Comparison of ENCODE assay signal across 11 cellular contexts in the genomic region with DNA sequence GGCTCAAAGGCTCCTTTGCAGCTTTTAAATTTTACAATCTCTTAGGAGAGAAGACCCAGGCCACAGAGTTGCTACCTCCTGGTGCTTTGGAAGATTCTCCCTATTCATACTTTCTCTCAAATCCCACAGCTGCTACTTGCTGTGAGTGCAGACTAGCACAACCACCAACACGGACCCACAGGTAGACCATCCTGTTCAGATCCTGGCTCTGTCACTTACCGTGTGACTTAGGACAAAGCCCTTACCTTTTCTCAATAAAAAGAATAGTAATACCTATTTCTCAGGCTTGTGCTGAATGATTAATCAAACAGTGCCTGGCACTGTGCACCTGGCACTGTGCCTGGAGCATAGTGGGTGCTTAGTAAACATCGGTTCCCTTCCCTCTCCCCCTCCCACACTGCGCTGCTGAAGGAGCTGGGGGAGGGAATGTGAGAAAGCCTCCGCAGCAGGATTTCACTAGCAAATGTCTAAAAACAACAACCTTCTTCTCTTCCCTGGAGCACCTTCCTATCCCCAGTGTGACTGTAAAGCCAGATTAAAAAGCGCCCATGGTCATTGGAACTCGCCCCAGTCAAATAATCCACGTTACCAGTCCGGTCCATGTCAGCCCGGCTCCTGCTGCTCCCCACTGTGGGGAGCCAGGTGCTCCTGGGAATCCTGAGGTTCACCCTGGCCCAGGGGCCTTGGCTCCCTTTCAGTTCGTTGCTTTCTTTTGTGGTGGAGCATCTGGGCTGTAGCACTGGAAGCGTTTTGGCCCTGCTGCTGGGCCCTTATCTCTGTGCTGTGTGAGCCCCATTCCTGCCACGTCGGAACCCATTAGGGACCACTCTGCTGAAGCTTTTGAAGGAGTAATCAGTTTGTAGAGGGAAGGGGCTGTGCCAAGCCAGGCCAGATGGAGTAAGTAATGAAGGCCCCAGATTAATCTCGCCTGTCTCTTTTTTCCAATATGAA.
DNase-seq lines count a peak whose midpoint lies in the region; ATAC-seq and TF ChIP-seq lines count a peak whose summit lies in the region.
"Had no signal": no experiment of that assay in that cellular context is flagged by ENCODE, and none has a peak within 500 bp of the region (broad histone marks: within the 10 kb centered on the region; RNA-seq: fewer than 3 reads in every experiment).

No MANE protein-coding gene starts in this region.

- no peak overlapping the region for H3K27ac Mint-ChIP-seq in naive thymus-derived CD4-positive, alpha-beta T cell
- no peak overlapping the region for H3K27ac Mint-ChIP-seq in activated T-cell treated with anti-CD3 and anti-CD28 coated beads, Interleukin-2, amount 50 U/mL, for 72 hours
- H3K27ac Mint-ChIP-seq in endothelial cell (ENCODE audit: unreplicated experiment): no peak overlapping the region
- H3K27ac Mint-ChIP-seq: stimulated activated naive CD8-positive, alpha-beta T cell treated with anti-CD3 and anti-CD28 coated beads, Interleukin-15, Interleukin-2, amounts not matched to agents 100 ng/mL and 50 ng/mL, for 24 hours; T-helper 2 cell treated with Interferon-gamma antibody and Interleukin-4, amounts not matched to agents 5 μg/mL and 100 μg/mL, for 36 hours had no signal

- intact Hi-C loops in HCT116 (cut with micrococcal nuclease) (loop anchor here (1.0 to 5.0 kb wide), 2 partner anchors 462 to 568 kb away; no protein-coding TSS in a partner anchor), left ventricle myocardium inferior (cut with micrococcal nuclease) (loop anchor here (10.0 kb wide), 1 partner anchor 570 kb away; no protein-coding TSS in a partner anchor), sigmoid colon (cut with DNase I) (loop anchor here (1.0 to 5.0 kb wide), 3 partner anchors 58 to 568 kb away; no protein-coding TSS in a partner anchor)
- intact Hi-C loops in naive thymus-derived CD4-positive, alpha-beta T cell (cut with micrococcal nuclease): no loop called here

- H3K9me3 Mint-ChIP-seq in naive thymus-derived CD4-positive, alpha-beta T cell: peaks cover 0 to 16% (median 6%) of the 10 kb centered on the region in 11 donors
- peaks cover 0 to 6% of the 10 kb centered on the region in 2 donors for H3K9me3 Mint-ChIP-seq in activated T-cell treated with anti-CD3 and anti-CD28 coated beads, Interleukin-2, amount 50 U/mL, for 72 hours
- no peaks in the 10 kb centered on the region for H3K9me3 Mint-ChIP-seq in endothelial cell (ENCODE audit: unreplicated experiment)
- H3K9me3 Mint-ChIP-seq: stimulated activated naive CD8-positive, alpha-beta T cell treated with anti-CD3 and anti-CD28 coated beads, Interleukin-15, Interleukin-2, amounts not matched to agents 100 ng/mL and 50 ng/mL, for 24 hours had no signal

- H3K27me3 Mint-ChIP-seq in naive thymus-derived CD4-positive, alpha-beta T cell: peaks cover 0 to 3% (median 0%) of the 10 kb centered on the region in 5 donors
- H3K27me3 Mint-ChIP-seq in activated T-cell treated with anti-CD3 and anti-CD28 coated beads, Interleukin-2, amount 50 U/mL, for 72 hours (ENCODE audit: low read depth): no peaks in the 10 kb centered on the region
- peaks cover 2% of the 10 kb centered on the region for H3K27me3 Mint-ChIP-seq in endothelial cell (ENCODE audit: unreplicated experiment)
- H3K27me3 Mint-ChIP-seq: stimulated activated naive CD8-positive, alpha-beta T cell treated with anti-CD3 and anti-CD28 coated beads, Interleukin-15, Interleukin-2, amounts not matched to agents 100 ng/mL and 50 ng/mL, for 24 hours had no signal

- H3K79me2 ChIP-seq in HCT116 (ENCODE audit: insufficient read depth, low read length): no peaks in the 10 kb centered on the region

- H3K4me1 Mint-ChIP-seq in naive thymus-derived CD4-positive, alpha-beta T cell: no peaks in the 10 kb centered on the region
- H3K4me1 Mint-ChIP-seq in activated T-cell treated with anti-CD3 and anti-CD28 coated beads, Interleukin-2, amount 50 U/mL, for 72 hours (ENCODE audit: low read depth): peaks cover 6% of the 10 kb centered on the region
- no peaks in the 10 kb centered on the region for H3K4me1 Mint-ChIP-seq in endothelial cell (ENCODE audit: unreplicated experiment)

- POLR2A ChIA-PET in HCT116 (lab: Charles Lee): interaction anchor here (1.5 kb wide), 2 partner anchors 13 to 16 kb away, joined by 6 to 7 read pairs; no protein-coding TSS in a partner anchor
- POLR2A ChIA-PET in naive thymus-derived CD4-positive, alpha-beta T cell (lab: Charles Lee): no interaction called here

- peaks cover 0 to 19% (median 4%) of the 10 kb centered on the region in 5 donors for H3K36me3 Mint-ChIP-seq in naive thymus-derived CD4-positive, alpha-beta T cell
- peaks cover 0 to 3% of the 10 kb centered on the region in 2 donors for H3K36me3 Mint-ChIP-seq in activated T-cell treated with anti-CD3 and anti-CD28 coated beads, Interleukin-2, amount 50 U/mL, for 72 hours (ENCODE audit: insufficient read depth in 2 of 2)
- no peaks in the 10 kb centered on the region for H3K36me3 Mint-ChIP-seq in endothelial cell (ENCODE audit: low read depth, unreplicated experiment)

- no peak overlapping the region for H3K27ac ChIP-seq in HCT116 (ENCODE audit: low read depth, low read length)
- peak overlapping the region; percentile 37 for H3K27ac ChIP-seq in left ventricle myocardium inferior (replicated peaks)
- H3K27ac ChIP-seq in sigmoid colon: peak overlapping the region; percentile 1 to 61 (median 51)
- H3K27ac ChIP-seq in naive thymus-derived CD4-positive, alpha-beta T cell (ENCODE audit: low read depth, low read length): no peak overlapping the region

- BruUV-seq in HCT116 (replicated peaks; lab: Mats Ljungman, UMichigan): no TSS peak

- ATAC-seq in HCT116: peak; percentile 26
- no peak for ATAC-seq in naive thymus-derived CD4-positive, alpha-beta T cell
- no peak for ATAC-seq in activated T-cell treated with anti-CD3 and anti-CD28 coated beads, Interleukin-2, amount 50 U/mL, for 72 hours (replicated peaks in 1 of 2)

- CTCF ChIA-PET in HCT116 (lab: Charles Lee): interaction anchor here (0.9 to 3.8 kb wide), 17 partner anchors 8 to 577 kb away, joined by 3 to 34 read pairs (median 8); a partner anchor contains a TSS
- CTCF ChIA-PET in naive thymus-derived CD4-positive, alpha-beta T cell (lab: Charles Lee): interaction anchor here (1.0 kb wide), 1 partner anchor 462 kb away, joined by 6 read pairs; no protein-coding TSS in a partner anchor

- TF ChIP-seq CTCF in HCT116 (IDR thresholded peaks at IDR 0.05 in 2 of 3, conservative IDR thresholded peaks at IDR 0.05 in 1 of 3; ENCODE audit: borderline replicate concordance in 1 of 3, insufficient read depth in 1 of 3, low read depth in 2 of 3, low read length in 2 of 3) (no peak), left ventricle myocardium inferior (IDR thresholded peaks at IDR 0.05; ENCODE audit: borderline replicate concordance) (no peak), sigmoid colon (IDR thresholded peaks at IDR 0.05) (no peak), endothelial cell (IDR thresholded peaks at IDR 0.05; ENCODE audit: unreplicated experiment) (no peak)

- H3K9ac ChIP-seq in HCT116 (ENCODE audit: low read length) (no peak overlapping the region), adipocyte (ENCODE audit: low read length) (peak overlapping the region; percentile 20)

- DNase-seq in HCT116 (ENCODE audit: low read depth, low spot score) (no peak), adipocyte (ENCODE audit: low read depth) (no peak), left ventricle myocardium inferior (peak; percentile 43), sigmoid colon (no peak), endothelial cell (ENCODE audit: low spot score) (no peak), NCI-H226 (no peak)
- no peak for DNase-seq in naive thymus-derived CD4-positive, alpha-beta T cell
- DNase-seq in activated T-cell treated with anti-CD3 and anti-CD28 coated beads, Interleukin-2, amount 50 U/mL, for 72 hours: no peak
- DNase-seq: activated CD8-positive, alpha-beta memory T cell treated with anti-CD3 and anti-CD28 coated beads, Interleukin-2, amount 50 U/mL, for 48 hours had no signal

- H3K27me3 ChIP-seq in HCT116 (ENCODE audit: insufficient read depth, low read length) (no peaks in the 10 kb centered on the region), adipocyte (replicated peaks; ENCODE audit: control insufficient read depth, insufficient read depth, low read length) (no peaks in the 10 kb centered on the region), left ventricle myocardium inferior (ENCODE audit: low read depth) (no peaks in the 10 kb centered on the region), sigmoid colon (no peaks in the 10 kb centered on the region)
- no peaks in the 10 kb centered on the region for H3K27me3 ChIP-seq in naive thymus-derived CD4-positive, alpha-beta T cell (ENCODE audit: control insufficient read depth in 2 of 2, insufficient read depth in 2 of 2, low read length in 2 of 2)

- H3K4me2 ChIP-seq in HCT116 (ENCODE audit: low read length): peak overlapping the region; percentile 40

- H4K20me1 ChIP-seq in HCT116 (ENCODE audit: insufficient read depth): no peaks in the 10 kb centered on the region

- RAD21 ChIA-PET in HCT116 (lab: Charles Lee; ENCODE audit: low non-redundant PET in 1 of 2, low total read pairs in 2 of 2, uncharacterized antibody in 2 of 2, unreplicated experiment in 2 of 2): interaction anchor here (0.7 to 1.5 kb wide), 14 partner anchors 12 to 572 kb away, joined by 3 to 10 read pairs (median 4); no protein-coding TSS in a partner anchor

- peaks cover 7 to 20% of the 10 kb centered on the region in 2 experiments; a peak in 3 of 4 replicates for H3K4me1 ChIP-seq in HCT116 (ENCODE audit: control insufficient read depth in 1 of 2, insufficient read depth in 2 of 2, low read length in 2 of 2)
- peaks cover 9% of the 10 kb centered on the region for H3K4me1 ChIP-seq in adipocyte (ENCODE audit: control insufficient read depth, insufficient read depth, low read length)
- H3K4me1 ChIP-seq in left ventricle myocardium inferior: peaks cover 11% of the 10 kb centered on the region
- peaks cover 0 to 19% (median 12%) of the 10 kb centered on the region in 4 donors for H3K4me1 ChIP-seq in sigmoid colon
- H3K4me1 ChIP-seq in naive thymus-derived CD4-positive, alpha-beta T cell (ENCODE audit: control insufficient read depth in 2 of 2, insufficient read depth in 2 of 2, low read length in 2 of 2): no peaks in the 10 kb centered on the region

- TF ChIP-seq RAD21 in HCT116 (IDR thresholded peaks at IDR 0.05; ENCODE audit: low read depth): no peak

- H3K9me3 ChIP-seq in HCT116 (ENCODE audit: control insufficient read depth in 1 of 2, insufficient read depth in 1 of 2, low read depth in 1 of 2, low read length in 2 of 2): no peaks in the 10 kb centered on the region
- peaks cover 12% of the 10 kb centered on the region for H3K9me3 ChIP-seq in adipocyte (ENCODE audit: control insufficient read depth, low read length)
- H3K9me3 ChIP-seq in left ventricle myocardium inferior (replicated peaks): peaks cover 4% of the 10 kb centered on the region
- H3K9me3 ChIP-seq in sigmoid colon: no peaks in the 10 kb centered on the region
- H3K9me3 ChIP-seq in naive thymus-derived CD4-positive, alpha-beta T cell (ENCODE audit: control insufficient read depth in 2 of 3, low read length in 3 of 3): peaks cover 0 to 7% (median 0%) of the 10 kb centered on the region in 3 experiments

- H3K36me3 ChIP-seq in HCT116 (ENCODE audit: control insufficient read depth in 1 of 2, insufficient read depth in 2 of 2, low read length in 2 of 2): no peaks in the 10 kb centered on the region
- H3K36me3 ChIP-seq in adipocyte (ENCODE audit: control insufficient read depth, insufficient read depth, low read length, severe bottlenecking): no peaks in the 10 kb centered on the region
- H3K36me3 ChIP-seq in left ventricle myocardium inferior: no peaks in the 10 kb centered on the region
- no peaks in the 10 kb centered on the region for H3K36me3 ChIP-seq in sigmoid colon
- H3K36me3 ChIP-seq in naive thymus-derived CD4-positive, alpha-beta T cell (ENCODE audit: control insufficient read depth in 2 of 3, insufficient read depth in 3 of 3, low read length in 3 of 3): no peaks in the 10 kb centered on the region

- peak overlapping the region; percentile 34 for H2AFZ ChIP-seq in HCT116 (ENCODE audit: low read depth, low read length, poor library complexity, severe bottlenecking)

- no peak for TF ChIP-seq EP300 in sigmoid colon (IDR thresholded peaks at IDR 0.05)

- no peak overlapping the region for H3K4me3 ChIP-seq in HCT116 (replicated peaks in 1 of 2; ENCODE audit: low read depth in 1 of 2, low read length in 2 of 2)
- no peak overlapping the region for H3K4me3 ChIP-seq in adipocyte (ENCODE audit: low read length)
- no peak overlapping the region for H3K4me3 ChIP-seq in left ventricle myocardium inferior
- no peak overlapping the region for H3K4me3 ChIP-seq in sigmoid colon
- H3K4me3 ChIP-seq in naive thymus-derived CD4-positive, alpha-beta T cell (ENCODE audit: low read length): no peak overlapping the region

- H3K9me2 ChIP-seq in HCT116 (ENCODE audit: insufficient read depth): no peaks in the 10 kb centered on the region

- TF ChIP-seq POLR2A in HCT116 (IDR thresholded peaks at IDR 0.05; ENCODE audit: borderline replicate concordance, extremely low read depth, insufficient read depth, insufficient read length) (no peak), sigmoid colon (IDR thresholded peaks at IDR 0.05) (no peak)

- no peak overlapping the region for H3K4me3 Mint-ChIP-seq in naive thymus-derived CD4-positive, alpha-beta T cell
- no peak overlapping the region for H3K4me3 Mint-ChIP-seq in activated T-cell treated with anti-CD3 and anti-CD28 coated beads, Interleukin-2, amount 50 U/mL, for 72 hours
- H3K4me3 Mint-ChIP-seq in endothelial cell (ENCODE audit: unreplicated experiment): no peak overlapping the region
- H3K4me3 Mint-ChIP-seq: stimulated activated naive CD8-positive, alpha-beta T cell treated with anti-CD3 and anti-CD28 coated beads, Interleukin-15, Interleukin-2, amounts not matched to agents 100 ng/mL and 50 ng/mL, for 24 hours; T-helper 2 cell treated with Interferon-gamma antibody and Interleukin-4, amounts not matched to agents 5 μg/mL and 100 μg/mL, for 36 hours had no signal

- 85 to 88% methylated on average over 15 of the region's 15 CpGs for WGBS in sigmoid colon, 2 donors

Comparison
In these comparisons a context has a peak if more than half of its experiments do, and no peak if none do; other contexts are left out.
1. H3K27ac ChIP-seq: peak in left ventricle myocardium inferior (single experiment) and sigmoid colon (4 of 4); none in HCT116 (single experiment) and naive thymus-derived CD4-positive, alpha-beta T cell (single experiment).
2. intact Hi-C loops: an anchor here in HCT116 (1.0 to 5.0 kb wide), left ventricle myocardium inferior (10.0 kb wide) and sigmoid colon (1.0 to 5.0 kb wide); none called in naive thymus-derived CD4-positive, alpha-beta T cell.